ENCODE assay signal across 13 cellular contexts in genomic region chr3:171293142-171293782, GRCh38.
DNase-seq lines count a peak whose midpoint lies in the region; ATAC-seq and TF ChIP-seq lines count a peak whose summit lies in the region.
"Had no signal": no experiment of that assay in that cellular context is flagged by ENCODE, and none has a peak within 500 bp of the region (broad histone marks: within the 10 kb centered on the region; RNA-seq: fewer than 3 reads in every experiment).

No MANE protein-coding gene starts in this region.

- no peaks in the 10 kb centered on the region for H3K9me3 ChIP-seq in gastroesophageal sphincter
- no peaks in the 10 kb centered on the region for H3K9me3 ChIP-seq in WERI-Rb-1 (ENCODE audit: severe bottlenecking)

- DNase-seq in stimulated activated naive CD8-positive, alpha-beta T cell treated with anti-CD3 and anti-CD28 coated beads, Interleukin-15, Interleukin-2, amounts not matched to agents 100 U/mL and 50 U/mL, for 24 hours = no peak
- DNase-seq in stimulated activated naive CD8-positive, alpha-beta T cell treated with anti-CD3 and anti-CD28 coated beads, Interleukin-15, amount 100 ng/mL, for 72 hours = no peak
- no peak for DNase-seq in WERI-Rb-1
- DNase-seq: hypothalamus; NCI-H2171; right cardiac atrium; stimulated activated CD4-positive, alpha-beta T cell treated with anti-CD3 and anti-CD28 coated beads, Interleukin-4, amount 100 ng/mL, for 1 hour had no signal

- H3K4me3 Mint-ChIP-seq in stimulated activated naive CD8-positive, alpha-beta T cell treated with anti-CD3 and anti-CD28 coated beads, Interleukin-15, Interleukin-2, amounts not matched to agents 100 ng/mL and 50 ng/mL, for 24 hours = no peak overlapping the region
- peak overlapping the region in 1 of 2 donors; percentile 6 for H3K4me3 Mint-ChIP-seq in stimulated activated naive CD8-positive, alpha-beta T cell treated with anti-CD3 and anti-CD28 coated beads, Interleukin-15, amount 100 ng/mL, for 72 hours

- H3K36me3 Mint-ChIP-seq in stimulated activated naive CD8-positive, alpha-beta T cell treated with anti-CD3 and anti-CD28 coated beads, Interleukin-15, Interleukin-2, amounts not matched to agents 100 ng/mL and 50 ng/mL, for 24 hours (ENCODE audit: low read depth) = peaks cover 4% of the 10 kb centered on the region

- H3K36me3 ChIP-seq in gastroesophageal sphincter (no peaks in the 10 kb centered on the region), WERI-Rb-1 (no peaks in the 10 kb centered on the region)

- H3K27me3 Mint-ChIP-seq in stimulated activated naive CD8-positive, alpha-beta T cell treated with anti-CD3 and anti-CD28 coated beads, Interleukin-15, Interleukin-2, amounts not matched to agents 100 ng/mL and 50 ng/mL, for 24 hours = no peaks in the 10 kb centered on the region
- H3K27me3 Mint-ChIP-seq in stimulated activated naive CD8-positive, alpha-beta T cell treated with anti-CD3 and anti-CD28 coated beads, Interleukin-15, amount 100 ng/mL, for 72 hours = no peaks in the 10 kb centered on the region

- 83 to 86% methylated on average over 1 of the region's 1 CpG for WGBS in gastroesophageal sphincter (ENCODE audit: low coverage in 1 of 2), 2 donors

- TF ChIP-seq POLR2A in gastroesophageal sphincter (IDR thresholded peaks at IDR 0.05) = no peak

- no peak for ATAC-seq in stimulated activated naive CD8-positive, alpha-beta T cell treated with anti-CD3 and anti-CD28 coated beads, Interleukin-15, Interleukin-2, amounts not matched to agents 100 U/mL and 50 U/mL, for 24 hours
- peak; percentile 64 for ATAC-seq in GM21447 (IDR thresholded peaks at IDR 0.05; ENCODE audit: unreplicated experiment)
- ATAC-seq in HG03175 (IDR thresholded peaks at IDR 0.05; ENCODE audit: unreplicated experiment) = peak; percentile 85
- ATAC-seq in stimulated activated naive CD8-positive, alpha-beta T cell treated with anti-CD3 and anti-CD28 coated beads, Interleukin-15, amount 100 ng/mL, for 72 hours = peak; percentile 63
- no peak for ATAC-seq in gastroesophageal sphincter
- ATAC-seq in HG03095 (IDR thresholded peaks at IDR 0.05; ENCODE audit: unreplicated experiment) = no peak
- ATAC-seq: right cardiac atrium had no signal

- no peaks in the 10 kb centered on the region for H3K9me3 Mint-ChIP-seq in stimulated activated naive CD8-positive, alpha-beta T cell treated with anti-CD3 and anti-CD28 coated beads, Interleukin-15, Interleukin-2, amounts not matched to agents 100 ng/mL and 50 ng/mL, for 24 hours
- H3K9me3 Mint-ChIP-seq in stimulated activated naive CD8-positive, alpha-beta T cell treated with anti-CD3 and anti-CD28 coated beads, Interleukin-15, amount 100 ng/mL, for 72 hours = no peaks in the 10 kb centered on the region

- H3K27me3 ChIP-seq in gastroesophageal sphincter (no peaks in the 10 kb centered on the region), WERI-Rb-1 (ENCODE audit: insufficient read depth, low read depth, severe bottlenecking) (no peaks in the 10 kb centered on the region)

- no peak overlapping the region for H3K27ac ChIP-seq in gastroesophageal sphincter
- no peak overlapping the region for H3K27ac ChIP-seq in WERI-Rb-1
- H3K27ac ChIP-seq: VCaP had no signal

- peaks cover 54% of the 10 kb centered on the region for H3K4me1 Mint-ChIP-seq in stimulated activated naive CD8-positive, alpha-beta T cell treated with anti-CD3 and anti-CD28 coated beads, Interleukin-15, Interleukin-2, amounts not matched to agents 100 ng/mL and 50 ng/mL, for 24 hours (ENCODE audit: low read depth)
- peaks cover 59% of the 10 kb centered on the region for H3K4me1 Mint-ChIP-seq in stimulated activated naive CD8-positive, alpha-beta T cell treated with anti-CD3 and anti-CD28 coated beads, Interleukin-15, amount 100 ng/mL, for 72 hours

- H3K4me1 ChIP-seq in gastroesophageal sphincter = peaks cover 5 to 47% (median 6%) of the 10 kb centered on the region in 3 donors

- no peak for TF ChIP-seq EP300 in gastroesophageal sphincter (IDR thresholded peaks at IDR 0.05)

- peak overlapping the region; percentile 36 for H3K27ac Mint-ChIP-seq in stimulated activated naive CD8-positive, alpha-beta T cell treated with anti-CD3 and anti-CD28 coated beads, Interleukin-15, Interleukin-2, amounts not matched to agents 100 ng/mL and 50 ng/mL, for 24 hours
- no peak overlapping the region for H3K27ac Mint-ChIP-seq in stimulated activated naive CD8-positive, alpha-beta T cell treated with anti-CD3 and anti-CD28 coated beads, Interleukin-15, amount 100 ng/mL, for 72 hours

- TF ChIP-seq CTCF in gastroesophageal sphincter (IDR thresholded peaks at IDR 0.05) (no peak), WERI-Rb-1 (IDR thresholded peaks at IDR 0.05; ENCODE audit: low read depth, low read length) (no peak)

- H3K4me3 ChIP-seq in gastroesophageal sphincter (no peak overlapping the region), WERI-Rb-1 (ENCODE audit: low read depth, low read length) (no peak overlapping the region)

Comparison
In these comparisons a context has a peak if more than half of its experiments do, and no peak if none do; other contexts are left out.
1. ATAC-seq: peak in GM21447 (single experiment), HG03175 (single experiment) and stimulated activated naive CD8-positive, alpha-beta T cell treated with anti-CD3 and anti-CD28 coated beads, Interleukin-15, amount 100 ng/mL, for 72 hours (single experiment); none in stimulated activated naive CD8-positive, alpha-beta T cell treated with anti-CD3 and anti-CD28 coated beads, Interleukin-15, Interleukin-2, amounts not matched to agents 100 U/mL and 50 U/mL, for 24 hours (single experiment), gastroesophageal sphincter (single experiment) and HG03095 (single experiment).